In genomic region chr5:177442066-177442836, GRCh38 we compare ENCODE assay signal across 1 cellular context.
TF ChIP-seq lines count a peak whose summit lies in the region.

No MANE protein-coding gene starts in this region.

TF ChIP-seq in HepG2, 621 proteins besides CTCF, POLR2A, EP300 and RAD21 (continued from another document):
- no peak for TF ChIP-seq HIC2 (CRISPR knock-in tag; IDR thresholded peaks at IDR 0.05; ENCODE audit: low read depth)
- no peak for TF ChIP-seq CREB3 (CRISPR knock-in tag; IDR thresholded peaks at IDR 0.05)
- TF ChIP-seq ZBTB40 (IDR thresholded peaks at IDR 0.05) = no peak
- no peak for TF ChIP-seq ZBTB40 (CRISPR knock-in tag; IDR thresholded peaks at IDR 0.05)
- TF ChIP-seq KLF11 (CRISPR knock-in tag; IDR thresholded peaks at IDR 0.05) = no peak
- TF ChIP-seq NKX3-1 (CRISPR knock-in tag; IDR thresholded peaks at IDR 0.05) = no peak
